In genomic region chr6:68975064-68975463, GRCh38 we compare ENCODE assay signal across 11 cellular contexts.
A peak's percentile ranks its signal among the peaks of the same experiment; 100 is the strongest.
DNase-seq lines count a peak whose midpoint lies in the region; FAIRE-seq and TF ChIP-seq lines count a peak whose summit lies in the region.
"Had no signal": no experiment of that assay in that cellular context is flagged by ENCODE, and none has a peak within 500 bp of the region (broad histone marks: within the 10 kb centered on the region; RNA-seq: fewer than 3 reads in every experiment).

No MANE protein-coding gene starts in this region.

- H3K4me1 ChIP-seq in kidney (ENCODE audit: control insufficient read depth in 1 of 2, insufficient read depth in 1 of 2, low read depth in 1 of 2, low read length in 2 of 2) = no peaks in the 10 kb centered on the region
- H3K4me1 ChIP-seq in effector memory CD4-positive, alpha-beta T cell (ENCODE audit: control insufficient read depth, insufficient read depth, low read length, poor library complexity, severe bottlenecking) = no peaks in the 10 kb centered on the region
- H3K4me1 ChIP-seq: colonic mucosa had no signal

- no peak overlapping the region for H3K27ac ChIP-seq in kidney (ENCODE audit: low read depth in 2 of 2, low read length in 2 of 2)
- no peak overlapping the region for H3K27ac ChIP-seq in effector memory CD4-positive, alpha-beta T cell (ENCODE audit: insufficient read depth, low read length, poor library complexity, severe bottlenecking)
- H3K27ac ChIP-seq: colonic mucosa had no signal

- H3K36me3 Mint-ChIP-seq in activated CD4-positive, alpha-beta memory T cell treated with anti-CD3 and anti-CD28 coated beads for 36 hours = no peaks in the 10 kb centered on the region

- H3K9me3 Mint-ChIP-seq in activated CD4-positive, alpha-beta memory T cell treated with anti-CD3 and anti-CD28 coated beads for 36 hours = no peaks in the 10 kb centered on the region
- H3K9me3 Mint-ChIP-seq: activated CD4-positive, alpha-beta T cell treated with anti-CD3 and anti-CD28 coated beads, Interleukin-2, amount 10 ng/mL, durations not matched to agents 24 days and 14 days had no signal

- no peaks in the 10 kb centered on the region for H3K27me3 ChIP-seq in effector memory CD4-positive, alpha-beta T cell (replicated peaks; ENCODE audit: control insufficient read depth, insufficient read depth, low read length, poor library complexity, severe bottlenecking)
- H3K27me3 ChIP-seq: colonic mucosa had no signal

- POLR2A ChIA-PET in activated CD4-positive, alpha-beta memory T cell treated with anti-CD3 and anti-CD28 coated beads for 36 hours (lab: Charles Lee) = no interaction called here

- TF ChIP-seq CTCF in kidney (IDR thresholded peaks at IDR 0.05; ENCODE audit: borderline replicate concordance, extremely low read depth, insufficient read depth) = peak; percentile 18

- H3K27me3 Mint-ChIP-seq in activated CD4-positive, alpha-beta memory T cell treated with anti-CD3 and anti-CD28 coated beads for 36 hours = no peaks in the 10 kb centered on the region

- no peak overlapping the region for H3K4me3 Mint-ChIP-seq in activated CD4-positive, alpha-beta memory T cell treated with anti-CD3 and anti-CD28 coated beads for 36 hours
- H3K4me3 Mint-ChIP-seq: activated CD4-positive, alpha-beta T cell treated with anti-CD3 and anti-CD28 coated beads, Interleukin-2, amount 10 ng/mL, durations not matched to agents 24 days and 14 days had no signal

- H3K36me3 ChIP-seq in kidney (ENCODE audit: control insufficient read depth in 1 of 2, insufficient read depth in 2 of 2, low read length in 2 of 2) = no peaks in the 10 kb centered on the region
- no peaks in the 10 kb centered on the region for H3K36me3 ChIP-seq in effector memory CD4-positive, alpha-beta T cell (ENCODE audit: control insufficient read depth, insufficient read depth, low read length)
- H3K36me3 ChIP-seq: colonic mucosa had no signal

- intact Hi-C loops in kidney (cut with DNase I) = no loop called here
- intact Hi-C loops in activated CD4-positive, alpha-beta memory T cell treated with anti-CD3 and anti-CD28 coated beads for 36 hours (cut with micrococcal nuclease) = no loop called here

- H3K9me3 ChIP-seq in kidney (ENCODE audit: control insufficient read depth in 1 of 2, low read length in 2 of 2) = no peaks in the 10 kb centered on the region
- no peaks in the 10 kb centered on the region for H3K9me3 ChIP-seq in effector memory CD4-positive, alpha-beta T cell (ENCODE audit: control insufficient read depth, low read length)
- H3K9me3 ChIP-seq: colonic mucosa had no signal

- H3K4me3 ChIP-seq in kidney (ENCODE audit: low read length in 2 of 2) = no peak overlapping the region
- H3K4me3 ChIP-seq in effector memory CD4-positive, alpha-beta T cell (ENCODE audit: insufficient read depth, low read depth, low read length, poor library complexity, severe bottlenecking) = no peak overlapping the region
- H3K4me3 ChIP-seq: colonic mucosa had no signal

- CTCF ChIA-PET in activated CD4-positive, alpha-beta memory T cell treated with anti-CD3 and anti-CD28 coated beads for 36 hours (lab: Charles Lee) = no interaction called here

- H3K9ac ChIP-seq in kidney (ENCODE audit: low read length in 2 of 2) = no peak overlapping the region

- no peak for FAIRE-seq in kidney (lab: Jason Lieb, UNC)

- peak in 11 of 14 donors; percentile 8 to 66 (median 45) for DNase-seq in C1 segment of cervical spinal cord (lab: John Stamatoyannopoulos, UW)
- peak; percentile 72 for DNase-seq in M059J (ENCODE audit: low read depth)
- peak; percentile 41 for DNase-seq in astrocyte of the hippocampus (ENCODE audit: low read depth, low spot score)
- DNase-seq in kidney = no peak
- DNase-seq in hepatic stellate cell (ENCODE audit: low spot score) = no peak
- DNase-seq in activated CD4-positive, alpha-beta memory T cell treated with anti-CD3 and anti-CD28 coated beads for 36 hours = no peak
- no peak for DNase-seq in NCI-H774 (lab: John Stamatoyannopoulos, UW)
- no peak for DNase-seq in effector memory CD4-positive, alpha-beta T cell
- DNase-seq: activated CD4-positive, alpha-beta T cell treated with anti-CD3 and anti-CD28 coated beads, Interleukin-2, amount 10 ng/mL, durations not matched to agents 24 days and 14 days; colonic mucosa; stimulated activated CD4-positive, alpha-beta T cell treated with anti-CD3 and anti-CD28 coated beads, Interleukin-4, amount 100 ng/mL, for 24 hours had no signal

- no peaks in the 10 kb centered on the region for H3K4me1 Mint-ChIP-seq in activated CD4-positive, alpha-beta memory T cell treated with anti-CD3 and anti-CD28 coated beads for 36 hours (ENCODE audit: low read depth)
- H3K4me1 Mint-ChIP-seq: activated CD4-positive, alpha-beta T cell treated with anti-CD3 and anti-CD28 coated beads, Interleukin-2, amount 10 ng/mL, durations not matched to agents 24 days and 14 days had no signal

- no peak overlapping the region for H3K27ac Mint-ChIP-seq in activated CD4-positive, alpha-beta memory T cell treated with anti-CD3 and anti-CD28 coated beads for 36 hours
- H3K27ac Mint-ChIP-seq: activated CD4-positive, alpha-beta T cell treated with anti-CD3 and anti-CD28 coated beads, Interleukin-2, amount 10 ng/mL, durations not matched to agents 24 days and 14 days had no signal

Comparison
In these comparisons a context has a peak if more than half of its experiments do, and no peak if none do; other contexts are left out.
1. DNase-seq: peak in C1 segment of cervical spinal cord (11 of 14), M059J (single experiment) and astrocyte of the hippocampus (single experiment); none in kidney (single experiment), hepatic stellate cell (single experiment), activated CD4-positive, alpha-beta memory T cell treated with anti-CD3 and anti-CD28 coated beads for 36 hours (single experiment), NCI-H774 (single experiment) and effector memory CD4-positive, alpha-beta T cell (0 of 3).